8 cellular contexts compared by ENCODE assay signal in genomic region chr9:89602978-89603628, GRCh38. TPM values are rescaled to one million over a fixed set of nuclear protein-coding genes. Genes with fewer than 3 reads are reported as not detected.
A peak's percentile ranks its signal among the peaks of the same experiment; 100 is the strongest.
DNase-seq lines count a peak whose midpoint lies in the region; ATAC-seq lines count a peak whose summit lies in the region.

No MANE protein-coding gene starts in this region.

- DNase-seq in GF-D8 (lab: John Stamatoyannopoulos, UW) (peak; percentile 64), OCI-M1 (lab: John Stamatoyannopoulos, UW) (peak; percentile 92)
- DNase-seq in Jurkat, Clone E6-1 (ENCODE audit: low read depth, low spot score), result peak; percentile 77
- peak; percentile 90 for DNase-seq in activated T-cell treated with anti-CD3 and anti-CD28 coated beads, Interleukin-2, amount 50 U/mL, for 1 hour
- DNase-seq in stimulated activated CD8-positive, alpha-beta memory T cell treated with anti-CD3 and anti-CD28 coated beads, Interleukin-2, amount 100 ng/mL, for 1 hour (ENCODE audit: low read depth in 2 of 2), result peak; percentile 59 to 75

- no peaks in the 10 kb centered on the region for H3K36me3 ChIP-seq in mucosa of rectum (ENCODE audit: control insufficient read depth in 2 of 2, insufficient read depth in 2 of 2, low read length in 2 of 2)

- H3K9me3 ChIP-seq in mucosa of rectum (ENCODE audit: control insufficient read depth in 2 of 2, low read length in 2 of 2), result no peaks in the 10 kb centered on the region

- peaks cover 26 to 30% of the 10 kb centered on the region in 2 donors for H3K4me1 ChIP-seq in mucosa of rectum (ENCODE audit: control insufficient read depth in 2 of 2, insufficient read depth in 2 of 2, low read length in 2 of 2)

- no peaks in the 10 kb centered on the region for H3K27me3 ChIP-seq in mucosa of rectum (ENCODE audit: control insufficient read depth in 2 of 2, insufficient read depth in 2 of 2, low read length in 2 of 2)

- ATAC-seq in esophagus mucosa (peak; percentile 30), HG03280 (IDR thresholded peaks at IDR 0.05; ENCODE audit: unreplicated experiment) (no peak)

- peak overlapping the region; percentile 15 to 55 for H3K9ac ChIP-seq in mucosa of rectum (ENCODE audit: low read depth in 1 of 2, low read length in 2 of 2)

- H3K4me3 ChIP-seq in Jurkat, Clone E6-1 (ENCODE audit: low read length), result no peak overlapping the region; the same call in 1 of the 2 replicates
- peak overlapping the region; percentile 80 to 85 for H3K4me3 ChIP-seq in mucosa of rectum (ENCODE audit: low read length in 2 of 2)

- H3K27ac ChIP-seq in mucosa of rectum (ENCODE audit: low read depth in 2 of 2, low read length in 2 of 2), result peak overlapping the region; percentile 6 to 58

RNA-seq across cellular contexts. Expression of gene GADD45G, which starts 1.7 kb away (rescaled TPM):
- polyA plus RNA-seq in Jurkat, Clone E6-1 (2012; ENCODE audit: insufficient read depth, insufficient read length), result not detected
- 1.6 TPM for total RNA-seq in esophagus mucosa
